ENCODE assay signal across 8 cellular contexts in genomic region chr16:2458887-2459646, GRCh38. TPM values are rescaled to one million over a fixed set of nuclear protein-coding genes. Genes with fewer than 3 reads are reported as not detected.
A peak's percentile ranks its signal among the peaks of the same experiment; 100 is the strongest.
DNase-seq lines count a peak whose midpoint lies in the region; ATAC-seq and TF ChIP-seq lines count a peak whose summit lies in the region.

No MANE protein-coding gene starts in this region.

- POLR2A ChIA-PET in activated B cell treated with CpG ODN at 0.5 μM for 24 hours (lab: Charles Lee), result interaction anchor here (0.5 to 1.5 kb wide), 12 partner anchors 10 to 319 kb away, joined by 3 to 9 read pairs (median 6); partner anchors contain the start of genes ATP6V0C, RNPS1, TBC1D24 and TRAF7

- H3K4me3 Mint-ChIP-seq in T-helper 2 cell treated with Interferon-gamma antibody and Interleukin-4, amounts not matched to agents 5 μg/mL and 100 μg/mL, for 36 hours, result peak overlapping the region; percentile 81
- peak overlapping the region; percentile 86 for H3K4me3 Mint-ChIP-seq in activated B cell treated with CpG ODN at 0.5 μM for 24 hours

- H3K4me1 ChIP-seq in iPS-15b (ENCODE audit: control insufficient read depth, insufficient read depth, low read length), result peaks cover 2% of the 10 kb centered on the region

- H3K36me3 Mint-ChIP-seq in T-helper 2 cell treated with Interferon-gamma antibody and Interleukin-4, amounts not matched to agents 5 μg/mL and 100 μg/mL, for 36 hours (ENCODE audit: low read depth), result peaks cover 29% of the 10 kb centered on the region
- H3K36me3 Mint-ChIP-seq in activated B cell treated with CpG ODN at 0.5 μM for 24 hours (ENCODE audit: low read depth), result peaks cover 4% of the 10 kb centered on the region

- H3K27ac ChIP-seq in substantia nigra (ENCODE audit: low read depth, low read length, poor library complexity, severe bottlenecking), result peak overlapping the region; percentile 58

- intact Hi-C loops in activated B cell treated with CpG ODN at 0.5 μM for 24 hours (cut with micrococcal nuclease), result loop anchor here (1.0 kb wide), 1 partner anchor 28 kb away; no protein-coding TSS in a partner anchor

- peaks cover 4% of the 10 kb centered on the region for H3K4me1 Mint-ChIP-seq in T-helper 2 cell treated with Interferon-gamma antibody and Interleukin-4, amounts not matched to agents 5 μg/mL and 100 μg/mL, for 36 hours (ENCODE audit: low read depth)
- peaks cover 9% of the 10 kb centered on the region for H3K4me1 Mint-ChIP-seq in activated B cell treated with CpG ODN at 0.5 μM for 24 hours

- TF ChIP-seq CTCF in activated B cell treated with CpG ODN at 0.5 μM for 24 hours (IDR thresholded peaks at IDR 0.05), result no peak

- H3K4me3 ChIP-seq in iPS-15b (ENCODE audit: low read depth, low read length), result peak overlapping the region; percentile 81

- H3K27me3 ChIP-seq in iPS-15b (ENCODE audit: control insufficient read depth, insufficient read depth, low read length), result no peaks in the 10 kb centered on the region

- H3K9me3 Mint-ChIP-seq in T-helper 2 cell treated with Interferon-gamma antibody and Interleukin-4, amounts not matched to agents 5 μg/mL and 100 μg/mL, for 36 hours, result no peaks in the 10 kb centered on the region
- H3K9me3 Mint-ChIP-seq in activated B cell treated with CpG ODN at 0.5 μM for 24 hours, result no peaks in the 10 kb centered on the region

- CTCF ChIA-PET in activated B cell treated with CpG ODN at 0.5 μM for 24 hours (lab: Charles Lee), result interaction anchor here (1.1 kb wide), 1 partner anchor 42 kb away, joined by 5 read pairs; no protein-coding TSS in a partner anchor

- ATAC-seq in activated B cell treated with CpG ODN at 0.5 μM for 24 hours (ENCODE audit: low read depth), result no peak
- ATAC-seq in GM18519 (IDR thresholded peaks at IDR 0.05; ENCODE audit: low FRiP score, unreplicated experiment), result no peak
- no peak for ATAC-seq in GM18520 (IDR thresholded peaks at IDR 0.05; ENCODE audit: unreplicated experiment)
- no peak for ATAC-seq in HG02981 (IDR thresholded peaks at IDR 0.05; ENCODE audit: unreplicated experiment)

- H3K9me3 ChIP-seq in iPS-15b (ENCODE audit: control insufficient read depth, insufficient read depth, low read length), result no peaks in the 10 kb centered on the region

- peak overlapping the region; percentile 91 for H3K27ac Mint-ChIP-seq in T-helper 2 cell treated with Interferon-gamma antibody and Interleukin-4, amounts not matched to agents 5 μg/mL and 100 μg/mL, for 36 hours
- peak overlapping the region; percentile 73 for H3K27ac Mint-ChIP-seq in activated B cell treated with CpG ODN at 0.5 μM for 24 hours

- H3K9ac ChIP-seq in iPS-15b (ENCODE audit: low read depth, low read length), result peak overlapping the region; percentile 56

- H3K36me3 ChIP-seq in iPS-15b (ENCODE audit: control insufficient read depth, insufficient read depth, low read length), result peaks cover 49% of the 10 kb centered on the region

- H3K27me3 Mint-ChIP-seq in T-helper 2 cell treated with Interferon-gamma antibody and Interleukin-4, amounts not matched to agents 5 μg/mL and 100 μg/mL, for 36 hours (ENCODE audit: low read depth), result no peaks in the 10 kb centered on the region
- H3K27me3 Mint-ChIP-seq in activated B cell treated with CpG ODN at 0.5 μM for 24 hours, result no peaks in the 10 kb centered on the region

- no peak for DNase-seq in T-helper 2 cell treated with Interferon-gamma antibody and Interleukin-4, amounts not matched to agents 5 μg/mL and 100 μg/mL, for 36 hours (ENCODE audit: low spot score)
- DNase-seq in T-helper 2 cell (no peak), activated B cell treated with CpG ODN at 0.5 μM for 24 hours (no peak), substantia nigra (lab: John Stamatoyannopoulos, UW) (peak in 2 of 49 donors; percentile 48 to 60)

RNA-seq across cellular contexts. Expression of gene TEDC2, which starts 0.8 kb away (rescaled TPM):
- total RNA-seq in activated B cell treated with CpG ODN at 0.5 μM for 24 hours, result 3.4 and 4.4 TPM in 2 replicates

RNA-seq across cellular contexts. Expression of gene NTN3, which starts 12.0 kb away (rescaled TPM):
- not detected in 2 replicates for total RNA-seq in activated B cell treated with CpG ODN at 0.5 μM for 24 hours

RNA-seq across cellular contexts. Expression of gene TBC1D24, which starts 15.9 kb away (rescaled TPM):
- 9.1 and 12.6 TPM in 2 replicates for total RNA-seq in activated B cell treated with CpG ODN at 0.5 μM for 24 hours

RNA-seq across cellular contexts. Expression of gene CCNF, which starts 29.8 kb away (rescaled TPM):
- total RNA-seq in activated B cell treated with CpG ODN at 0.5 μM for 24 hours, result 5.3 and 5.5 TPM in 2 replicates

RNA-seq across cellular contexts. Expression of gene ATP6V0C, which starts 54.7 kb away (rescaled TPM):
- 74.9 and 91.4 TPM in 2 replicates for total RNA-seq in activated B cell treated with CpG ODN at 0.5 μM for 24 hours
